ENCODE assay signal across 7 cellular contexts in the genomic region with DNA sequence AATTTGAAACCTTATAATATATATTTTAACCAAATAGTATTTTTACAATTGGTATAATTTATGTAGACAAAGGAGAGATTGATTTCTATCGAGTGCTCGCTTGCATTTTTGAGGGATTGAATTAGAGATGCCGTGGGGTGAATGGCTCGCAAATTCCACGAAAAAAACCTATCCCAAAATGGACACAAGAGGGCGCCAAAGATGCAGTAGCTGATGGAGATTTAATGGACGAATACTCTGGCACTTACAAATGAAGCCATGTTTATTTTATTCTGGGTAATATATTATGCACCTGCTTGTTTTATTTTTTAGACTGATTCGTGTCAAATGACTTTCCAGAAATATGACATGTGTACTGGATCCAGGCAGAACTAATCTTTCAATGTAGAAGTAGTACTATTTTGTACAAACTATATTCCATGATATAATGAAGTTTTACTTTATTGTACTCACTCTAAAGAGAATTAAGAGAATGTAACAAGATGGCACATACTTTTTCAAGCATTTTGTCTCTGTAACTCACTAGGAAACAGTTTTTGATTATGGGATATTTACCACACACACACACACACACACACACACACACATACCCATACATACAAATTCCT.
DNase-seq lines count a peak whose midpoint lies in the region; ATAC-seq, FAIRE-seq and TF ChIP-seq lines count a peak whose summit lies in the region.

No MANE protein-coding gene starts in this region.

- H3K36me3 Mint-ChIP-seq in HFFc6 (ENCODE audit: low read depth) (no peaks in the 10 kb centered on the region), neural crest cell (ENCODE audit: low read depth) (no peaks in the 10 kb centered on the region)

- H3K4me3 Mint-ChIP-seq in HFFc6 (no peak overlapping the region), neural crest cell (no peak overlapping the region)

- in situ Hi-C loops in G401 (cut with HindIII; ENCODE audit: low sequenced_read_pairs), result loop anchor here (25.0 kb wide), 1 partner anchor 1178 kb away; no protein-coding TSS in a partner anchor

- no peaks in the 10 kb centered on the region for H3K9me3 ChIP-seq in upper lobe of right lung

- intact Hi-C loops in upper lobe of right lung (cut with DNase I), result no loop called here

- ATAC-seq in upper lobe of right lung, result peak; percentile 74

- H3K27ac ChIP-seq in upper lobe of right lung, result no peak overlapping the region

- no peaks in the 10 kb centered on the region for H3K36me3 ChIP-seq in upper lobe of right lung

- no peak overlapping the region for H3K4me3 ChIP-seq in upper lobe of right lung

- H3K27me3 Mint-ChIP-seq in HFFc6 (ENCODE audit: insufficient read depth) (peaks cover 8% of the 10 kb centered on the region), neural crest cell (ENCODE audit: low read depth) (peaks cover 43% of the 10 kb centered on the region)

- H3K27me3 ChIP-seq in upper lobe of right lung, result peaks cover 16% of the 10 kb centered on the region

- H3K9me3 Mint-ChIP-seq in HFFc6 (no peaks in the 10 kb centered on the region), neural crest cell (peaks cover 2% of the 10 kb centered on the region)

- peak; percentile 80 for FAIRE-seq in endometrium (lab: Jason Lieb, UNC)

- no peaks in the 10 kb centered on the region for H3K4me1 ChIP-seq in upper lobe of right lung

- DNase-seq in G401 (ENCODE audit: low spot score) (peak; percentile 51), HFFc6 (peak; percentile 42), NCI-H2196 (lab: John Stamatoyannopoulos, UW; ENCODE audit: unreplicated experiment) (peak; percentile 58), neural crest cell (ENCODE audit: low read depth, low spot score) (peak; percentile 68), upper lobe of right lung (no peak)
- DNase-seq in activated CD4-positive, alpha-beta T cell treated with anti-CD3 and anti-CD28 coated beads, Interleukin-2, amount 50 U/mL, for 1 hour, result peak; percentile 47

- H3K27ac Mint-ChIP-seq in HFFc6 (no peak overlapping the region), neural crest cell (ENCODE audit: unreplicated experiment) (no peak overlapping the region)

- no peaks in the 10 kb centered on the region; the same call in 1 of the 2 replicates for H3K4me1 Mint-ChIP-seq in HFFc6 (ENCODE audit: low read depth)
- peaks cover 10% of the 10 kb centered on the region for H3K4me1 Mint-ChIP-seq in neural crest cell

- TF ChIP-seq CTCF in HFFc6 (IDR thresholded peaks at IDR 0.05), result peak; percentile 96
- peak; percentile 95 for TF ChIP-seq CTCF in neural crest cell (conservative IDR thresholded peaks at IDR 0.05)
- TF ChIP-seq CTCF in upper lobe of right lung (IDR thresholded peaks at IDR 0.05), result peak; percentile 88
